ENCODE assay signal across 2 cellular contexts in genomic region chr2:86372641-86373502, GRCh38.
TF ChIP-seq lines count a peak whose summit lies in the region.

No MANE protein-coding gene starts in this region.

TF ChIP-seq in GM23338, 12 proteins besides CTCF, POLR2A, EP300 and RAD21:
- no peak for TF ChIP-seq ZNF462 (CRISPR knock-in tag; IDR thresholded peaks at IDR 0.05)

TF ChIP-seq in H1, 55 proteins besides CTCF, POLR2A, EP300 and RAD21 (continued from another document):
- no peak for TF ChIP-seq MAFK (IDR thresholded peaks at IDR 0.05; ENCODE audit: low read depth, low read length)
- TF ChIP-seq CEBPB (IDR thresholded peaks at IDR 0.05; ENCODE audit: low read depth, low read length) = no peak
- TF ChIP-seq PHF8 (conservative IDR thresholded peaks at IDR 0.05; ENCODE audit: low read depth, low read length) = no peak
- TF ChIP-seq NANOG (IDR thresholded peaks at IDR 0.05; ENCODE audit: insufficient read depth, low read depth, low read length, poor library complexity, severe bottlenecking) = no peak
- TF ChIP-seq BRCA1 (IDR thresholded peaks at IDR 0.05; ENCODE audit: low read depth, low read length) = no peak
- TF ChIP-seq USF2 (IDR thresholded peaks at IDR 0.05; ENCODE audit: low read length) = no peak
- no peak for TF ChIP-seq KDM1A (IDR thresholded peaks at IDR 0.05; ENCODE audit: borderline replicate concordance, low read length)
- no peak for TF ChIP-seq SIX5 (IDR thresholded peaks at IDR 0.05; ENCODE audit: low read depth, low read length)
